Comparison of ENCODE assay signal across 16 cellular contexts in the genomic region with DNA sequence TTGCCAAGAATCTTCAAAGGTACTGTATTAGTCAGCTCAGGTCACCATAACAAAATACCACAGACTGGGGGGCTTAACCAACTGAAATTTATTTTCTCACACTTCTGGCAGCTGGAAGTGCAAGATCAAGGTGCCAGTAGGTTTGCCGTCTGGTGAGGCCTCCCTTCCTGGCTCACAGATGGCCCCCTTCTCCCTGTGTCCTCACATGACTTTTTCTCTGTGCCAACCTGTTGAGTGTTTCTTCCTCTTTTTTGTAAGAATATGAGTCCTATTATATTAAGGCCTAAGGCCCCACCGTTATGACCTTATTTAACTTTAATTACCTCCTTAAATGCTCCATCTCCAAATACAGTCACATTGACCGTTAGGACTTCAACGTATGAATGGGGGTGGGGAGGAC.
DNase-seq lines count a peak whose midpoint lies in the region; ATAC-seq and TF ChIP-seq lines count a peak whose summit lies in the region.
"Had no signal": no experiment of that assay in that cellular context is flagged by ENCODE, and none has a peak within 500 bp of the region (broad histone marks: within the 10 kb centered on the region; RNA-seq: fewer than 3 reads in every experiment).

No MANE protein-coding gene starts in this region.

- no peaks in the 10 kb centered on the region for H4K20me1 ChIP-seq in PC-3 (ENCODE audit: low read length)

- peaks cover 0 to under 1% (median 0%) of the 10 kb centered on the region in 4 donors for H3K4me1 ChIP-seq in stomach
- peaks cover 2% of the 10 kb centered on the region; the same call in 1 of the 2 replicates for H3K4me1 ChIP-seq in PC-3 (ENCODE audit: insufficient read depth, low read length)
- H3K4me1 ChIP-seq: SJCRH30 had no signal

- no peak overlapping the region for H2AFZ ChIP-seq in PC-3 (ENCODE audit: low read length)

- ATAC-seq in PC-3 = no peak

- 68 to 83% (median 78%) methylated on average over 4 of the region's 4 CpGs for WGBS in stomach, 5 donors

- TF ChIP-seq POLR2A in stomach (IDR thresholded peaks at IDR 0.05) = no peak

- DNase-seq in GF-D8 (lab: John Stamatoyannopoulos, UW) = peak; percentile 3
- DNase-seq in Kasumi-1 (lab: John Stamatoyannopoulos, UW) = peak; percentile 72 to 77
- peak; percentile 28 for DNase-seq in OCI-M1 (lab: John Stamatoyannopoulos, UW)
- DNase-seq in choroid plexus epithelial cell (ENCODE audit: low read depth) = peak; percentile 16
- no peak for DNase-seq in stomach
- no peak for DNase-seq in PC-3
- no peak for DNase-seq in middle frontal gyrus (ENCODE audit: extremely low spot score, low spot score)
- DNase-seq: ACHN, AML-193, H7, MV-4-11, NCI-H1417 treated with DMSO at 0.1 percent for 48 hours, NCI-H1930, NCI-H510A, NCI-H82, SJCRH30 had no signal

- no peak for TF ChIP-seq CTCF in choroid plexus epithelial cell (conservative IDR thresholded peaks at IDR 0.05; ENCODE audit: low read depth, low read length)
- TF ChIP-seq CTCF in stomach (IDR thresholded peaks at IDR 0.05) = no peak
- no peak for TF ChIP-seq CTCF in PC-3 (conservative IDR thresholded peaks at IDR 0.05; ENCODE audit: low read depth, low read length)

- H3K9me3 ChIP-seq in stomach = peaks cover 0 to 11% (median 7%) of the 10 kb centered on the region in 4 donors
- no peaks in the 10 kb centered on the region for H3K9me3 ChIP-seq in PC-3 (ENCODE audit: low read length)

- H3K36me3 ChIP-seq in stomach = no peaks in the 10 kb centered on the region
- no peaks in the 10 kb centered on the region for H3K36me3 ChIP-seq in PC-3 (ENCODE audit: low read depth, low read length)
- H3K36me3 ChIP-seq: SJCRH30 had no signal

- BruUV-seq in PC-3 (replicated peaks; lab: Mats Ljungman, UMichigan) = no TSS peak

- no peak overlapping the region for H3K9ac ChIP-seq in PC-3 (ENCODE audit: low read length)

- H3K27me3 ChIP-seq in stomach (no peaks in the 10 kb centered on the region), PC-3 (ENCODE audit: low read length) (no peaks in the 10 kb centered on the region)
- H3K27me3 ChIP-seq: SJCRH30 had no signal

- H3K79me2 ChIP-seq in PC-3 (ENCODE audit: low read length) = no peaks in the 10 kb centered on the region

- H3K9me2 ChIP-seq in PC-3 (replicated peaks; ENCODE audit: low read length) = no peaks in the 10 kb centered on the region

- H3K4me3 ChIP-seq in choroid plexus epithelial cell (ENCODE audit: low read depth, low read length) = no peak overlapping the region
- no peak overlapping the region for H3K4me3 ChIP-seq in stomach
- H3K4me3 ChIP-seq in PC-3 (ENCODE audit: low read length) = no peak overlapping the region
- H3K4me3 ChIP-seq: SJCRH30 had no signal

- POLR2A ChIA-PET in PC-3 (lab: Charles Lee; ENCODE audit: unreplicated experiment) = no interaction called here

- H3F3A ChIP-seq in PC-3 (ENCODE audit: low read length, unreplicated experiment) = no peaks in the 10 kb centered on the region

- H3K4me2 ChIP-seq in PC-3 (ENCODE audit: low read length) = no peak overlapping the region

- intact Hi-C loops in stomach (cut with DNase I; ENCODE audit: low total_unique reads) (no loop called here), PC-3 (cut with micrococcal nuclease) (loop anchor here (10.0 kb wide), 1 partner anchor 205 kb away; no protein-coding TSS in a partner anchor)

- no peak for TF ChIP-seq EP300 in stomach (IDR thresholded peaks at IDR 0.05)

- H3K27ac ChIP-seq in stomach (no peak overlapping the region), PC-3 (ENCODE audit: low read length) (no peak overlapping the region)
- H3K27ac ChIP-seq: SJCRH30 had no signal

- CTCF ChIA-PET in PC-3 (lab: Charles Lee) = no interaction called here

Comparison
In these comparisons a context has a peak if more than half of its experiments do, and no peak if none do; other contexts are left out.
1. DNase-seq: peak in GF-D8 (single experiment), Kasumi-1 (2 of 2), OCI-M1 (single experiment) and choroid plexus epithelial cell (single experiment); none in stomach (single experiment), PC-3 (single experiment) and middle frontal gyrus (single experiment).